ENCODE assay signal across 1 cellular context in the genomic region with DNA sequence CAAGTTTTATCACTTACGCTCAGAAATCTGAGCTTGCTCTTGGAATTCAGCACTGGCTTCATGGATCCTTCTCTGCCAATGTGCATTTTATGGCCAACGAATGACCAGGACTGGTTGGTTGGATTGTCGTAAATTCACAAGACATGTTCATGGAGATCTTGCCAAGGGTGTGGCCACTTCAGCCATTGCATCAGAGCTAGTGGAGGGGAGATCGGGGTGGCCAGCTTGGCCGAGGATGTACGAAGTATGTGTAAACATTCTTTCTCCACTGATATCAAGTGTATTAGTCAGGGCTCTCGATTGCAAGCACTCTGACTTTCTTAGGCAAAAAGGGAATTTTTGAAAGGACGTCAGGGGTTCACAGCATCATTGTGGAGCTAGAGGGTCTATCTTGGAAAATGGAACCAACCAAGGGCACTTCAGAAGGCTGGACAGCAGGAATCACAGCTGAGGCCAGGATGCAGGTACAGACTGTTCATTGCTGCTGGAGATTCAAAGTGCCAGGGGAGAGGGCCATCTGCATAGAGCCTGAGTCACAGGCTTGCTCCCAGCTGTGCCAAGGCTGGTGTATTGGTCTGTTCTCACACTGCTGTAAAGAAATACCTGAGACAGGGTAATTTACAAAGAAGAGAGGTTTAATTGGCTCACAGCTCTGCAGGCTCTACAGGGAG.
TF ChIP-seq lines count a peak whose summit lies in the region.

No MANE protein-coding gene starts in this region.

TF ChIP-seq in WTC11, 78 proteins besides CTCF, POLR2A, EP300 and RAD21 (continued from another document):
- TF ChIP-seq, protein P1, sequence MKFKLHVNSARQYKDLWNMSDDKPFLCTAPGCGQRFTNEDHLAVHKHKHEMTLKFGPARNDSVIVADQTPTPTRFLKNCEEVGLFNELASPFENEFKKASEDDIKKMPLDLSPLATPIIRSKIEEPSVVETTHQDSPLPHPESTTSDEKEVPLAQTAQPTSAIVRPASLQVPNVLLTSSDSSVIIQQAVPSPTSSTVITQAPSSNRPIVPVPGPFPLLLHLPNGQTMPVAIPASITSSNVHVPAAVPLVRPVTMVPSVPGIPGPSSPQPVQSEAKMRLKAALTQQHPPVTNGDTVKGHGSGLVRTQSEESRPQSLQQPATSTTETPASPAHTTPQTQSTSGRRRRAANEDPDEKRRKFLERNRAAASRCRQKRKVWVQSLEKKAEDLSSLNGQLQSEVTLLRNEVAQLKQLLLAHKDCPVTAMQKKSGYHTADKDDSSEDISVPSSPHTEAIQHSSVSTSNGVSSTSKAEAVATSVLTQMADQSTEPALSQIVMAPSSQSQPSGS (CRISPR knock-in tag; IDR thresholded peaks at IDR 0.05; ENCODE audit: borderline replicate concordance, low read depth) = no peak
- no peak for TF ChIP-seq TEAD4 (CRISPR knock-in tag; IDR thresholded peaks at IDR 0.05)
- no peak for TF ChIP-seq IRF2 (CRISPR knock-in tag; IDR thresholded peaks at IDR 0.05; ENCODE audit: borderline replicate concordance, low read depth)
- TF ChIP-seq, protein P2, sequence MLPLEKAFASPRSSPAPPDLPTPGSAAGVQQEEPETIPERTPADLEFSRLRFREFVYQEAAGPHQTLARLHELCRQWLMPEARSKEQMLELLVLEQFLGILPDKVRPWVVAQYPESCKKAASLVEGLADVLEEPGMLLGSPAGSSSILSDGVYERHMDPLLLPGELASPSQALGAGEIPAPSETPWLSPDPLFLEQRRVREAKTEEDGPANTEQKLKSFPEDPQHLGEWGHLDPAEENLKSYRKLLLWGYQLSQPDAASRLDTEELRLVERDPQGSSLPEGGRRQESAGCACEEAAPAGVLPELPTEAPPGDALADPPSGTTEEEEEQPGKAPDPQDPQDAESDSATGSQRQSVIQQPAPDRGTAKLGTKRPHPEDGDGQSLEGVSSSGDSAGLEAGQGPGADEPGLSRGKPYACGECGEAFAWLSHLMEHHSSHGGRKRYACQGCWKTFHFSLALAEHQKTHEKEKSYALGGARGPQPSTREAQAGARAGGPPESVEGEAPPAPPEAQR (CRISPR knock-in tag; IDR thresholded peaks at IDR 0.05) = no peak
- TF ChIP-seq ETV6 (CRISPR knock-in tag; IDR thresholded peaks at IDR 0.05) = no peak
- TF ChIP-seq PRRX2 (CRISPR knock-in tag; IDR thresholded peaks at IDR 0.05) = no peak
